In genomic region chr9:5818424-5819142, GRCh38 we compare ENCODE assay signal across 15 cellular contexts.
"Had no signal": no experiment of that assay in that cellular context is flagged by ENCODE, and none has a peak within 500 bp of the region (broad histone marks: within the 10 kb centered on the region; RNA-seq: fewer than 3 reads in every experiment).

No MANE protein-coding gene starts in this region.

- ATAC-seq: effector memory CD8-positive, alpha-beta T cell; left lung had no signal

- H3K4me2 ChIP-seq: hepatocyte had no signal

- H3K79me2 ChIP-seq: hepatocyte had no signal

- H3K9me3 Mint-ChIP-seq: activated naive CD4-positive, alpha-beta T cell treated with anti-CD3 and anti-CD28 coated beads, Interleukin-2, amount 50 U/mL, for 24 hours; dendritic cell treated with granulocyte-macrophage colony-stimulating factor and Interleukin-4, amounts not matched to agents 40 ng/mL and 50 ng/mL, for 4 days; effector memory CD8-positive, alpha-beta T cell; nephron had no signal

- H3K4me3 Mint-ChIP-seq: activated naive CD4-positive, alpha-beta T cell treated with anti-CD3 and anti-CD28 coated beads, Interleukin-2, amount 50 U/mL, for 24 hours; dendritic cell treated with granulocyte-macrophage colony-stimulating factor and Interleukin-4, amounts not matched to agents 40 ng/mL and 50 ng/mL, for 4 days; effector memory CD8-positive, alpha-beta T cell; nephron had no signal

- H3K27me3 ChIP-seq: ascending aorta, hepatocyte, left lung, thyroid gland, vagina had no signal

- H3K27ac Mint-ChIP-seq: dendritic cell treated with granulocyte-macrophage colony-stimulating factor and Interleukin-4, amounts not matched to agents 40 ng/mL and 50 ng/mL, for 4 days; nephron had no signal

- H3K4me3 ChIP-seq: ascending aorta, hepatocyte, left lung, thyroid gland, vagina had no signal

- H3K4me1 ChIP-seq: ascending aorta, left lung, vagina had no signal

- DNase-seq: activated CD4-positive, alpha-beta T cell treated with anti-CD3 and anti-CD28 coated beads, Interleukin-2, amount 50 U/mL, for 4 hours; activated gamma-delta T cell; effector memory CD8-positive, alpha-beta T cell; left lung; midbrain; stimulated activated CD4-positive, alpha-beta T cell treated with anti-CD3 and anti-CD28 coated beads, Interleukin-1b, Interleukin-23, amount 100 ng/mL, for 48 hours; stimulated activated naive CD4-positive, alpha-beta T cell treated with Interleukin-2 at 50 U/mL for 16 hours; WERI-Rb-1 had no signal

- H3K27ac ChIP-seq: ascending aorta, hepatocyte, left lung, thyroid gland, vagina, WERI-Rb-1 had no signal

- H3K9me3 ChIP-seq: ascending aorta, left lung, thyroid gland, vagina had no signal

- H3K27me3 Mint-ChIP-seq: activated naive CD4-positive, alpha-beta T cell treated with anti-CD3 and anti-CD28 coated beads, Interleukin-2, amount 50 U/mL, for 24 hours; dendritic cell treated with granulocyte-macrophage colony-stimulating factor and Interleukin-4, amounts not matched to agents 40 ng/mL and 50 ng/mL, for 4 days; effector memory CD8-positive, alpha-beta T cell had no signal

- H3K4me1 Mint-ChIP-seq: nephron had no signal

- H2AFZ ChIP-seq: hepatocyte had no signal
